In genomic region chr1:180094705-180095280, GRCh38 we compare ENCODE assay signal across 25 cellular contexts.
"Had no signal": no experiment of that assay in that cellular context is flagged by ENCODE, and none has a peak within 500 bp of the region (broad histone marks: within the 10 kb centered on the region; RNA-seq: fewer than 3 reads in every experiment).

No MANE protein-coding gene starts in this region.

- H3K27ac ChIP-seq: brain microvascular endothelial cell, epithelial cell of prostate, gastroesophageal sphincter, heart left ventricle, ovary, right lobe of liver, stomach, thoracic aorta had no signal

- H3K27me3 ChIP-seq: brain microvascular endothelial cell, gastroesophageal sphincter, heart left ventricle, ovary, right lobe of liver, stomach, upper lobe of left lung had no signal

- FAIRE-seq: colon had no signal

- H3K9me3 ChIP-seq: gastroesophageal sphincter, heart left ventricle, ovary, right lobe of liver, stomach, thoracic aorta, upper lobe of left lung had no signal

- H3K4me1 ChIP-seq: right lobe of liver had no signal

- ATAC-seq: activated naive CD8-positive, alpha-beta T cell treated with anti-CD3 and anti-CD28 coated beads, Interleukin-2, amount 50 U/mL, for 24 hours; activated T-cell treated with anti-CD3 and anti-CD28 coated beads, Interleukin-2, amount 50 U/mL, for 4 hours; gastroesophageal sphincter; heart left ventricle; naive thymus-derived CD8-positive, alpha-beta T cell; stimulated activated effector memory CD8-positive, alpha-beta T cell treated with anti-CD3 and anti-CD28 coated beads, Interleukin-12 subunit alpha, Interleukin-12 subunit beta, amount 100 ng/mL, for 72 hours had no signal

- H3K36me3 ChIP-seq: ovary had no signal

- H3K4me3 ChIP-seq: gastroesophageal sphincter, heart left ventricle, ovary, right lobe of liver, smooth muscle cell, stomach, thoracic aorta, upper lobe of left lung had no signal

- H3K4me2 ChIP-seq: smooth muscle cell had no signal

- DNase-seq: activated CD4-positive, alpha-beta T cell treated with anti-CD3 and anti-CD28 coated beads, Interleukin-2, amount 50 U/mL, for 1 hour; activated CD4-positive, CD25-positive, alpha-beta regulatory T cell treated with anti-CD3 and anti-CD28 coated beads, Interleukin-2, amount 50 U/mL, for 72 hours; activated CD8-positive, alpha-beta memory T cell treated with anti-CD3 and anti-CD28 coated beads, Interleukin-2, amount 50 U/mL, for 4 hours; activated effector memory CD4-positive, alpha-beta T cell treated with Interleukin-2 at 50 U/mL for 16 hours; activated naive CD4-positive, alpha-beta T cell treated with anti-CD3 and anti-CD28 coated beads, Interleukin-2, amount 10 ng/mL, durations not matched to agents 7 days and 5 days; activated naive CD8-positive, alpha-beta T cell treated with anti-CD3 and anti-CD28 coated beads, Interleukin-2, amount 50 U/mL, for 24 hours; activated T-cell treated with anti-CD3 and anti-CD28 coated beads, Interleukin-2, amount 50 U/mL, for 4 hours; aorta; brain microvascular endothelial cell; central memory CD4-positive, alpha-beta T cell; endodermal cell; heart left ventricle; immature natural killer cell; naive thymus-derived CD8-positive, alpha-beta T cell; ovary; right lobe of liver; stimulated activated CD4-positive, alpha-beta T cell treated with anti-CD3 and anti-CD28 coated beads, Interleukin-4, amount 100 ng/mL, for 24 hours; stomach; upper lobe of left lung had no signal
